ENCODE assay signal across 1 cellular context in the genomic region with DNA sequence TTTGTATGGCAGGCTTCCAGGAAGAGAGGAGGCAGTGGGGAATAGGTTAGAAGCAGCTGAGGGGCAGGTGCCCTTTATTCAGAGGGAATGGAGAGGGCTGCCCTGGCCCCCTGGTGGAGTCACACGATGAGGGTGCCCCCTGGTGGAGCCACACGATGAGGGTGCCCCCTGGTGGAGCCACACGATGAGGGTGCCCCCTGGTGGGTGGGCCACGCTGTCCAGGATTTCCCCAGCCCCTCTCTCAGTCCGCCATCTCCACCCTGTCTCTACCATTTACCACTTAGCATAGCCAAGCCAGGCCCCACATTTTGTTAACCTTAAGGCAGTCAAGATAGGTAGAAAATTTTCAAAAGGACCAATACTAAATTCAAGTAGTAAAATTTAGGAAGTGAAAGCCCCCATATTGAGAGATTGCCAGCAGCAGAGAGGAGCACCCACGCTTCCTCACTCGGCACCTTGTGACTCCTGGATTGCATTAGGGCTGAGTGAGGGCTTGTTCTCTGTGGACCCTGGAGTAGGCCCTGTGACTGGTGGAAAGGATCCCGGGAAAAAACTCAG.
TF ChIP-seq lines count a peak whose summit lies in the region.

No MANE protein-coding gene starts in this region.

TF ChIP-seq in HepG2, 621 proteins besides CTCF, POLR2A, EP300 and RAD21 (continued from another document):
- TF ChIP-seq, protein P1, sequence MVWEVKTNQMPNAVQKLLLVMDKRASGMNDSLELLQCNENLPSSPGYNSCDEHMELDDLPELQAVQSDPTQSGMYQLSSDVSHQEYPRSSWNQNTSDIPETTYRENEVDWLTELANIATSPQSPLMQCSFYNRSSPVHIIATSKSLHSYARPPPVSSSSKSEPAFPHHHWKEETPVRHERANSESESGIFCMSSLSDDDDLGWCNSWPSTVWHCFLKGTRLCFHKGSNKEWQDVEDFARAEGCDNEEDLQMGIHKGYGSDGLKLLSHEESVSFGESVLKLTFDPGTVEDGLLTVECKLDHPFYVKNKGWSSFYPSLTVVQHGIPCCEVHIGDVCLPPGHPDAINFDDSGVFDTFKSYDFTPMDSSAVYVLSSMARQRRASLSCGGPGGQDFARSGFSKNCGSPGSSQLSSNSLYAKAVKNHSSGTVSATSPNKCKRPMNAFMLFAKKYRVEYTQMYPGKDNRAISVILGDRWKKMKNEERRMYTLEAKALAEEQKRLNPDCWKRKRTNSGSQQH (CRISPR knock-in tag; IDR thresholded peaks at IDR 0.05; ENCODE audit: low read depth), result no peak
- TF ChIP-seq ZNF17 (CRISPR knock-in tag; IDR thresholded peaks at IDR 0.05), result no peak
- TF ChIP-seq BCLAF1 (IDR thresholded peaks at IDR 0.05), result no peak
- TF ChIP-seq SMAD3 (CRISPR knock-in tag; IDR thresholded peaks at IDR 0.05), result no peak
- no peak for TF ChIP-seq NR0B2 (CRISPR knock-in tag; IDR thresholded peaks at IDR 0.05)
- TF ChIP-seq, protein P2, sequence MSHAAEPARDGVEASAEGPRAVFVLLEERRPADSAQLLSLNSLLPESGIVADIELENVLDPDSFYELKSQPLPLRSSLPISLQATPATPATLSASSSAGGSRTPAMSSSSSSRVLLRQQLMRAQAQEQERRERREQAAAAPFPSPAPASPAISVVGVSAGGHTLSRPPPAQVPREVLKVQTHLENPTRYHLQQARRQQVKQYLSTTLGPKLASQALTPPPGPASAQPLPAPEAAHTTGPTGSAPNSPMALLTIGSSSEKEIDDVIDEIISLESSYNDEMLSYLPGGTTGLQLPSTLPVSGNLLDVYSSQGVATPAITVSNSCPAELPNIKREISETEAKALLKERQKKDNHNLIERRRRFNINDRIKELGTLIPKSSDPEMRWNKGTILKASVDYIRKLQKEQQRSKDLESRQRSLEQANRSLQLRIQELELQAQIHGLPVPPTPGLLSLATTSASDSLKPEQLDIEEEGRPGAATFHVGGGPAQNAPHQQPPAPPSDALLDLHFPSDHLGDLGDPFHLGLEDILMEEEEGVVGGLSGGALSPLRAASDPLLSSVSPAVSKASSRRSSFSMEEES (CRISPR knock-in tag; IDR thresholded peaks at IDR 0.05), result no peak
- TF ChIP-seq ZFAT (CRISPR knock-in tag; conservative IDR thresholded peaks at IDR 0.05), result no peak
- TF ChIP-seq ZNF546 (CRISPR knock-in tag; conservative IDR thresholded peaks at IDR 0.05), result no peak
- no peak for TF ChIP-seq IKZF4 (CRISPR knock-in tag; IDR thresholded peaks at IDR 0.05; ENCODE audit: borderline replicate concordance, low read depth, not compliant biosample characterization)
- no peak for TF ChIP-seq CBX2 (IDR thresholded peaks at IDR 0.05; ENCODE audit: low read depth, low read length)
- 0 out of 2 replicates have a peak, but pooled peaks have one; percentile 40 for TF ChIP-seq CBX2 (CRISPR knock-in tag; IDR thresholded peaks at IDR 0.05; ENCODE audit: low read depth)
- no peak for TF ChIP-seq SNRNP70 (IDR thresholded peaks at IDR 0.05; ENCODE audit: low read depth, low read length)
- TF ChIP-seq JDP2 (CRISPR knock-in tag; IDR thresholded peaks at IDR 0.05; ENCODE audit: borderline replicate concordance), result no peak
- peak; percentile 46; the same call in 1 of the 2 replicates for TF ChIP-seq ZBTB33 (CRISPR knock-in tag; IDR thresholded peaks at IDR 0.05)
TF ChIP-seq in HepG2: peak in this region for 89.
